Comparison of ENCODE assay signal across 12 cellular contexts in the genomic region with DNA sequence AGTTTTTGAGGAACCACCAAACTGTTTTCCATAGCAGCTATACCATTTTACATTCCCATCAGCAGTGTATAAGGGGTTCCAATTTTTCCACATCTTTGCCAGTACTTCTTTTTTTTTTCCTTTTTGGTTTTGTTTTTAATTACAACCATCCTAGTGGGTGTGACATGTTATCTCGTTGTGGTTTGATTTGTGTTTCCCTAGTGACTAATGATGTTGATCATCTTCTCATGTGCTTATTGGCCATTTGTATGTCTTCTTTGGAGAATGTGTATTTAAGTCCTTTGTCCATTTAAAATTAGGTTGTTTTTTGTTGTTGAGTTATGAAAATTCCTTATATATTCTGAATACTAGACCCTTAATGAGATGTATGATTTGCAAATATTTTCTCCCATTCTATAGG. TPM values are rescaled to one million over a fixed set of nuclear protein-coding genes. Genes with fewer than 3 reads are reported as not detected.
DNase-seq lines count a peak whose midpoint lies in the region; ATAC-seq and TF ChIP-seq lines count a peak whose summit lies in the region.
"Had no signal": no experiment of that assay in that cellular context is flagged by ENCODE, and none has a peak within 500 bp of the region (broad histone marks: within the 10 kb centered on the region; RNA-seq: fewer than 3 reads in every experiment).

No MANE protein-coding gene starts in this region.

- H3K4me1 Mint-ChIP-seq in dendritic cell treated with granulocyte-macrophage colony-stimulating factor and Interleukin-4, amounts not matched to agents 40 ng/mL and 50 ng/mL, for 4 days (ENCODE audit: low read depth), result peaks cover 70% of the 10 kb centered on the region
- peaks cover 69 to 75% of the 10 kb centered on the region in 2 donors for H3K4me1 Mint-ChIP-seq in natural killer cell

- ATAC-seq in natural killer cell (peak; percentile 54 to 80 (median 72)), left lobe of liver (no peak)
- ATAC-seq: left ventricle myocardium superior had no signal

- H3K9me3 Mint-ChIP-seq in dendritic cell treated with granulocyte-macrophage colony-stimulating factor and Interleukin-4, amounts not matched to agents 40 ng/mL and 50 ng/mL, for 4 days, result no peaks in the 10 kb centered on the region
- no peaks in the 10 kb centered on the region for H3K9me3 Mint-ChIP-seq in natural killer cell

- H3K4me3 Mint-ChIP-seq in dendritic cell treated with granulocyte-macrophage colony-stimulating factor and Interleukin-4, amounts not matched to agents 40 ng/mL and 50 ng/mL, for 4 days, result no peak overlapping the region
- H3K4me3 Mint-ChIP-seq in natural killer cell, result peak overlapping the region; percentile 53

- intact Hi-C loops in dendritic cell treated with granulocyte-macrophage colony-stimulating factor and Interleukin-4, amounts not matched to agents 40 ng/mL and 50 ng/mL, for 4 days (cut with micrococcal nuclease), result no loop called here
- intact Hi-C loops in natural killer cell (cut with micrococcal nuclease), result no loop called here

- DNase-seq in EH (ENCODE audit: low read depth), result peak; percentile 41
- peak; percentile 67 for DNase-seq in OCI-M1 (lab: John Stamatoyannopoulos, UW)
- no peak for DNase-seq in natural killer cell
- DNase-seq in NCI-H526 (lab: John Stamatoyannopoulos, UW), result no peak
- DNase-seq in left lobe of liver (ENCODE audit: low spot score), result no peak
- DNase-seq in NCI-H2227 (lab: John Stamatoyannopoulos, UW; ENCODE audit: unreplicated experiment), result no peak
- DNase-seq: activated gamma-delta T cell treated with Interleukin-2 at 50 U/mL for 16 hours, left ventricle myocardium superior, NCI-H1092 treated with DMSO at 0.1 percent for 48 hours, NCI-H345, substantia nigra had no signal

- H3K27ac Mint-ChIP-seq in dendritic cell treated with granulocyte-macrophage colony-stimulating factor and Interleukin-4, amounts not matched to agents 40 ng/mL and 50 ng/mL, for 4 days, result peak overlapping the region; percentile 73
- peak overlapping the region; percentile 61 to 81 for H3K27ac Mint-ChIP-seq in natural killer cell

- no peak for TF ChIP-seq CTCF in natural killer cell (IDR thresholded peaks at IDR 0.05)

- peaks cover 9% of the 10 kb centered on the region for H3K36me3 Mint-ChIP-seq in dendritic cell treated with granulocyte-macrophage colony-stimulating factor and Interleukin-4, amounts not matched to agents 40 ng/mL and 50 ng/mL, for 4 days (ENCODE audit: low read depth)
- H3K36me3 Mint-ChIP-seq in natural killer cell, result no peaks in the 10 kb centered on the region

- no peaks in the 10 kb centered on the region for H3K27me3 Mint-ChIP-seq in dendritic cell treated with granulocyte-macrophage colony-stimulating factor and Interleukin-4, amounts not matched to agents 40 ng/mL and 50 ng/mL, for 4 days
- no peaks in the 10 kb centered on the region for H3K27me3 Mint-ChIP-seq in natural killer cell (ENCODE audit: low read depth in 2 of 2)

RNA-seq across cellular contexts. Expression of a gene that starts 59.3 kb away (rescaled TPM):
- total RNA-seq in natural killer cell (100 to 1,000 TPM; 171 to 187 (median 175) TPM), left lobe of liver (45.9 TPM)

Comparison
In these comparisons a context has a peak if more than half of its experiments do, and no peak if none do; other contexts are left out.
1. DNase-seq: peak in EH (single experiment) and OCI-M1 (single experiment); none in natural killer cell (single experiment), NCI-H526 (0 of 2), left lobe of liver (single experiment) and NCI-H2227 (single experiment).